ENCODE assay signal across 8 cellular contexts in genomic region chr1:226186124-226187018, GRCh38.
DNase-seq lines count a peak whose midpoint lies in the region; ATAC-seq and TF ChIP-seq lines count a peak whose summit lies in the region.

Gene ACBD3 (minus strand): TSS chr1:226186741. CDS start chr1:226186675, 66 bp downstream.

- POLR2A ChIA-PET in AG04449 (lab: Yijun Ruan, JAX), result no interaction called here

- in situ Hi-C loops in T47D (cut with HindIII; ENCODE audit: low pct_unique_long_range_greater_than_20kb, low sequenced_read_pairs), result no loop called here

- H3K9me3 ChIP-seq in iPS-20b (ENCODE audit: insufficient read depth, low read depth, low read length), result no peaks in the 10 kb centered on the region

- CTCF ChIA-PET in AG04449 (lab: Yijun Ruan, JAX), result interaction anchor here (0.8 to 6.3 kb wide), 5 partner anchors 10 to 222 kb away, joined by 5 to 62 read pairs (median 7); partner anchors contain the start of gene PARP1

- no peaks in the 10 kb centered on the region for H3K27me3 ChIP-seq in iPS-20b (ENCODE audit: insufficient read depth, low read length)

- peak within 1 kb of the TSS; percentile 97 for H3K4me3 ChIP-seq in AG04449 (ENCODE audit: low read depth, low read length)
- H3K4me3 ChIP-seq in iPS-20b (ENCODE audit: low read length), result peak within 1 kb of the TSS; percentile 96
- peak within 1 kb of the TSS; percentile 57 to 87 (median 78) for H3K4me3 ChIP-seq in skin epidermis

- peak within 1 kb of the TSS; percentile 94 for H3K27ac ChIP-seq in VCaP
- H3K27ac ChIP-seq in iPS-20b (ENCODE audit: low read length), result peak within 1 kb of the TSS; percentile 27
- H3K27ac ChIP-seq in skin epidermis, result peak within 1 kb of the TSS; percentile 83 to 98 (median 95)

- TF ChIP-seq CTCF in AG04449 (IDR thresholded peaks at IDR 0.05; ENCODE audit: insufficient read depth, low read length, missing control alignments) (peak; percentile 19), VCaP (conservative IDR thresholded peaks at IDR 0.05) (peak; percentile 2; the same call in 1 of the 2 replicates)

- ATAC-seq in GM18907 (IDR thresholded peaks at IDR 0.05; ENCODE audit: unreplicated experiment) (peak; percentile 96), HG03139 (IDR thresholded peaks at IDR 0.05; ENCODE audit: unreplicated experiment) (peak; percentile 92)

- DNase-seq in AG04449 (ENCODE audit: low read depth, low spot score), result peak; percentile 26
- DNase-seq in NCI-H2227 (lab: John Stamatoyannopoulos, UW; ENCODE audit: unreplicated experiment), result peak; percentile 95
- peak; percentile 91 for DNase-seq in T47D (ENCODE audit: low read depth in 1 of 2, low spot score in 1 of 2)

- H3K36me3 ChIP-seq in iPS-20b (ENCODE audit: insufficient read depth, low read depth, low read length), result peaks cover 9% of the 10 kb centered on the region; the same call in 1 of the 2 replicates

- H3K4me1 ChIP-seq in iPS-20b (ENCODE audit: insufficient read depth, low read length), result peaks cover 6% of the 10 kb centered on the region; the same call in 1 of the 2 replicates

- peak within 1 kb of the TSS; percentile 93 for H3K9ac ChIP-seq in iPS-20b (ENCODE audit: low read depth, low read length)

Comparison
In these comparisons a context has a peak if more than half of its experiments do, and no peak if none do; other contexts are left out.
1. Peak in every context shown above with its lines: DNase-seq, ATAC-seq, H3K4me3 ChIP-seq and H3K27ac ChIP-seq.
2. DNase-seq: peak in every context shown above with its lines; median percentile 95 in NCI-H2227; 91 in T47D; 26 in AG04449.
3. H3K27ac ChIP-seq: peak in every context shown above with its lines; median percentile 95 in skin epidermis; 94 in VCaP; 27 in iPS-20b.